Comparison of ENCODE assay signal across 1 cellular context in genomic region chr10:28296023-28296422, GRCh38.
TF ChIP-seq lines count a peak whose summit lies in the region.

No MANE protein-coding gene starts in this region.

TF ChIP-seq in H1, 55 proteins besides CTCF, POLR2A, EP300 and RAD21:
- TF ChIP-seq MAX (IDR thresholded peaks at IDR 0.05) (no peak), SP2 (IDR thresholded peaks at IDR 0.05; ENCODE audit: low read length) (no peak), CREB1 (IDR thresholded peaks at IDR 0.05) (no peak)
TF ChIP-seq in H1: peak in this region for 0.
